ENCODE assay signal across 23 cellular contexts in the genomic region with DNA sequence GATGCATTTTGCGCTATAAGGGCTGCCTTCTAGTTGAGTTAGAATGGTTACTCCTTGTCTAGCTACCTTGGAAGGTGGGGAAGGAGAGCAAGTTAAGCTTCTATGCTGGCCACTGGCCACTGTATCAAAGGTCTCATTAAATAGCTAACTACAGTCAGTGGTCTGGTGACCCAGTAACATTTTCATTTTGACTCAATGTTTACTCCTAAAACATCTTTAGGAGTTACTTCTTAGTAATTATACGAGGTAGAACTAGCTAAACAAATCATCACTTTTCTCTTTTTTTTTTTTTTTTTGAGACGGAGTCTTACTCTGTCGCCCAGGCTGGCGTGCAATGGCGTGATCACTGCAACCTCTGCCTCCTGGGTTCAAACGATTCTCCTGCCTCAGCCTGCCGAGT.
"Had no signal": no experiment of that assay in that cellular context is flagged by ENCODE, and none has a peak within 500 bp of the region (broad histone marks: within the 10 kb centered on the region; RNA-seq: fewer than 3 reads in every experiment).

No MANE protein-coding gene starts in this region.

- H3K4me3 ChIP-seq: MG63, SJSA1, SK-N-MC had no signal

- ATAC-seq: HepG2 had no signal

- DNase-seq: IMR-90, Karpas-422, KG1, MG63, NCI-H1092, NCI-H1105 treated with DMSO at 0.1 percent for 48 hours, NCI-H1417 treated with DMSO at 0.1 percent for 48 hours, NCI-H146, NCI-H1694 treated with DMSO at 0.1 percent for 48 hours, NCI-H1930, NCI-H2081, NCI-H2107, NCI-H2227 treated with DMSO at 0.1 percent for 48 hours, NCI-H524, NCI-H69, NCI-H774, Right ventricle myocardium superior, RPMI8226, SIG-M5 had no signal

- FAIRE-seq: RCC 7860 had no signal

- H3K9me3 ChIP-seq: MG63, SJSA1 had no signal

- H3K27ac ChIP-seq: SJSA1, SK-N-MC had no signal

- H3K4me1 ChIP-seq: SJSA1 had no signal

- H3K27me3 ChIP-seq: MG63, SJSA1 had no signal
